12 cellular contexts compared by ENCODE assay signal in the genomic region with DNA sequence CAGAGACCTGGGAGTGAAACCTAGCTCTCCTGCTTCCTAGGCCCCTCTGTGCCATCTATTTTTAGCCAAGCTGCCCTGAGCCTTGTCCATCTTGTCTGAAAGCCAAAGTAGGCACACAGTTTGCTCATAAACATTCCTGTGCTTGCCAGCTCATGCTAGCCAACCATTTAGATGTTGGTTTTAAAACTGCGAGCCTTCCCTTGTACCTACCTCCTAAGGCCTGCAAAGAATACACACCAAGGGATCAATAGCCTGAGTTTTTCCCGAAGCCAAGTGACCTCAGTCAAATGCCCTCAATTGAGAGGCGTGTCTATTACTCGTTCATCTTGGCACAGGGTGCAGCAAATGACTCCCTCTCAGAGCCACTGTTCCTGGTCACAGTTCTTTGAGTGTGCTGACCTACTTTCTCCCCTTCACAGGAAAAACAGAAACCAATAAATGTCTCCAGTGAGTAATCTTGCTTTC. TPM values are rescaled to one million over a fixed set of nuclear protein-coding genes. Genes with fewer than 3 reads are reported as not detected.
A peak's percentile ranks its signal among the peaks of the same experiment; 100 is the strongest.
DNase-seq lines count a peak whose midpoint lies in the region; ATAC-seq and TF ChIP-seq lines count a peak whose summit lies in the region.
"Had no signal": no experiment of that assay in that cellular context is flagged by ENCODE, and none has a peak within 500 bp of the region (broad histone marks: within the 10 kb centered on the region; RNA-seq: fewer than 3 reads in every experiment).

No MANE protein-coding gene starts in this region.

- H3F3A ChIP-seq in PC-3 (ENCODE audit: low read length, unreplicated experiment), result no peaks in the 10 kb centered on the region

- peak overlapping the region; percentile 67 for H3K4me2 ChIP-seq in PC-3 (ENCODE audit: low read length)

- no peaks in the 10 kb centered on the region for H4K20me1 ChIP-seq in PC-3 (ENCODE audit: low read length)

- H3K27me3 ChIP-seq in PC-3 (ENCODE audit: low read length), result no peaks in the 10 kb centered on the region

- peak overlapping the region; percentile 86 for H3K27ac ChIP-seq in PC-3 (ENCODE audit: low read length)

- H3K4me3 ChIP-seq in AG10803 (ENCODE audit: low read length) (no peak overlapping the region), PC-3 (ENCODE audit: low read length) (0 out of 2 replicates have a peak overlapping the region, but pooled peaks have one; percentile 19), fibroblast of villous mesenchyme (ENCODE audit: low read depth, low read length) (no peak overlapping the region)

- ATAC-seq in PC-3, result peak; percentile 86
- peak; percentile 48 for ATAC-seq in omental fat pad (ENCODE audit: low FRiP score)
- ATAC-seq: stimulated activated memory B cell treated with anti-CD40 and anti-IgM and Interleukin-4, amounts not matched to agents 10 μg/mL and 1 μg/mL and 100 μg/mL, for 72 hours had no signal

- BruUV-seq in PC-3 (replicated peaks; lab: Mats Ljungman, UMichigan), result no TSS peak

- no peaks in the 10 kb centered on the region for H3K9me3 ChIP-seq in PC-3 (ENCODE audit: low read length)

- POLR2A ChIA-PET in PC-3 (lab: Charles Lee; ENCODE audit: unreplicated experiment), result no interaction called here

- CTCF ChIA-PET in PC-3 (lab: Charles Lee), result no interaction called here

- peaks cover 19% of the 10 kb centered on the region for H3K4me1 ChIP-seq in PC-3 (ENCODE audit: insufficient read depth, low read length)

- H2AFZ ChIP-seq in PC-3 (ENCODE audit: low read length), result peak overlapping the region; percentile 6

- no peaks in the 10 kb centered on the region for H3K79me2 ChIP-seq in PC-3 (ENCODE audit: low read length)

- H3K36me3 ChIP-seq in PC-3 (ENCODE audit: low read depth, low read length), result no peaks in the 10 kb centered on the region

- intact Hi-C loops in PC-3 (cut with micrococcal nuclease), result loop anchor here (1.0 kb wide), 1 partner anchor 8 kb away; no protein-coding TSS in a partner anchor

- TF ChIP-seq CTCF in AG10803 (conservative IDR thresholded peaks at IDR 0.05; ENCODE audit: low read length), result no peak
- no peak for TF ChIP-seq CTCF in PC-3 (conservative IDR thresholded peaks at IDR 0.05; ENCODE audit: low read depth, low read length)
- TF ChIP-seq CTCF in fibroblast of villous mesenchyme (IDR thresholded peaks at IDR 0.05; ENCODE audit: insufficient read depth, low read depth, low read length), result no peak
- TF ChIP-seq CTCF in omental fat pad (IDR thresholded peaks at IDR 0.05), result no peak

- DNase-seq in AG10803 (ENCODE audit: low read depth) (peak; percentile 0), PC-3 (peak; percentile 77), fibroblast of villous mesenchyme (ENCODE audit: low read depth) (peak; percentile 0), omental fat pad (ENCODE audit: low spot score) (no peak), NCI-H1930 (lab: John Stamatoyannopoulos, UW) (no peak), NCI-H226 (no peak), HPDE6-E6E7 (ENCODE audit: extremely low spot score) (no peak)
- DNase-seq in activated CD4-positive, alpha-beta T cell treated with anti-CD3 and anti-CD28 coated beads for 4 hours, result no peak
- DNase-seq: activated CD4-positive, alpha-beta T cell treated with anti-CD3 and anti-CD28 coated beads for 48 hours; activated naive CD4-positive, alpha-beta T cell treated with anti-CD3 and anti-CD28 coated beads for 36 hours; NCI-H2081 had no signal

- no peaks in the 10 kb centered on the region for H3K9me2 ChIP-seq in PC-3 (replicated peaks; ENCODE audit: low read length)

- H3K9ac ChIP-seq in PC-3 (ENCODE audit: low read length), result peak overlapping the region; percentile 29

RNA-seq across cellular contexts. Expression of gene ZCCHC12, which starts 48.5 kb away (rescaled TPM):
- 0.07 TPM in 1 of 2 replicates, not detected in the other for total RNA-seq in PC-3 (2014; rRNA removed)
- under 0.01 TPM in 1 of 2 replicates, not detected in the other for total RNA-seq in fibroblast of villous mesenchyme
- total RNA-seq in omental fat pad, result under 1 TPM in 2 of 4 donors, not detected in 2; 0.37 to 0.72 TPM

Comparison
In these comparisons a context has a peak if more than half of its experiments do, and no peak if none do; other contexts are left out.
1. DNase-seq: peak in AG10803 (single experiment), PC-3 (single experiment) and fibroblast of villous mesenchyme (single experiment); none in omental fat pad (single experiment), NCI-H1930 (0 of 2), NCI-H226 (single experiment), activated CD4-positive, alpha-beta T cell treated with anti-CD3 and anti-CD28 coated beads for 4 hours (0 of 2) and HPDE6-E6E7 (single experiment).